10 cellular contexts compared by ENCODE assay signal in the genomic region with DNA sequence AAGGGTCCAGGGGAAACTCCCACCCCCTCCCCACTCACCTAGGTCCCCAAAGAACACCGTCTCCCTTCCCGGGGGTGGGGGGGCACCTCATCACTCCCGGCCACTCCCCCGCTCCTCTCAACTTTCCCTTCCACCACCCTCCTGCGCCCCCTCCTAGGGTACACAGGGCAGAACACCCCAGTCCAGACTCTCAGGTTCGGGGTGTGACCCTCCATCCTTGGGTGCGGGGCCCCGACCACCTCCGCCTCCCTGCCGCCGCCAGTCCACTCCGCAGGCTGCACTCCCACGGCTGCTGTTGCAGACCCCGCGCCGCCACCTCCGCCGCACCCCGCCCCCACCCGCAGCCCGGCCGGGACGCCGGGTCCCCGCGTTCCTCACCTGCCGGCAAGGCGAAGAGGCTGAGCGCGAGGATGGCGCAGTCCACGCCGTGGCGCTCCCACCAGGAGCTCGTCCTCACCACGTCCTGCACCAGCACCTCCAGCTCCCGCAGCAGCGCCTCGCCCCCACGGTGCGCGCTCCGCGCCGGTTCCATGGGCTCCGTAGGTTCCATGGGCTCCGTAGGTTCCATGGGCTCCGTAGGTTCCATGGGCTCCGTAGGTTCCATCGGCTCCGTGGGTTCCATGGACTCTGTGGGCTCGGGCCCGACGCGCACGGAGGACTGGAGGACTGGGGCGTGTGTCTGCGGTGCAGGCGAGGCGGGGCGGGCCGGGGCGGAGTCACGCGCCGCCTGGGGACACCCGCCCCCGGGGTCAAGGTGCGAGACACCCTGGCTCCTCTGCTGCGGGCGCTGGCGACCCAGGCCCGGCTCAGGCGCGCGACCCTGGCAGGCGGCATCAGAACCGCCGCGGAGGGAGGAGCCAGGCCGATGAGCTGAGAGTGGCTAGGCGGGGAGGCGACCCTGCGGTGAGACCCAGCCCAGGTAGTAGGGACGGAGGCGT. TPM values are rescaled to one million over a fixed set of nuclear protein-coding genes. Genes with fewer than 3 reads are reported as not detected.
DNase-seq lines count a peak whose midpoint lies in the region; ATAC-seq lines count a peak whose summit lies in the region.
"Had no signal": no experiment of that assay in that cellular context is flagged by ENCODE, and none has a peak within 500 bp of the region (broad histone marks: within the 10 kb centered on the region; RNA-seq: fewer than 3 reads in every experiment).

A gene with protein sequence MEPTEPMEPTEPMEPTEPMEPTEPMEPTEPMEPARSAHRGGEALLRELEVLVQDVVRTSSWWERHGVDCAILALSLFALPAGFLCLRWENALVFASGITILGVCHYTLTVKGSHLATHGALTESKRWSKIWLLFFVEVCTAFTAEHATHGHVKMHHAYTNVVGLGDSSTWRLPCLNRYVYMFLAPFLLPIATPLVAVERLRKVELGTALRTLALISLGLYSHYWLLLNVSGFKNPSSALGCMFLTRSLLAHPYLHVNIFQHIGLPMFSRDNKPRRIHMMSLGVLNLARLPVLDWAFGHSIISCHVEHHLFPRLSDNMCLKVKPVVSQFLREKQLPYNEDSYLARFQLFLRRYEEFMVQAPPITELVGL (minus strand): TSS at position 660 of the 938 bp plus-strand sequence. CDS start 38 bp downstream, at position 622.

- peak; percentile 23 for DNase-seq in stimulated activated CD4-positive, alpha-beta T cell treated with anti-CD3 and anti-CD28 coated beads, Interleukin-15, amount 100 ng/mL, for 24 hours
- no peak for DNase-seq in stimulated activated CD4-positive, alpha-beta T cell treated with anti-CD3 and anti-CD28 coated beads, Interleukin-4, amount 100 ng/mL, for 24 hours
- no peak for DNase-seq in effector memory CD8-positive, alpha-beta T cell
- DNase-seq in mesenchymal stem cell (no peak), SW480 (ENCODE audit: low spot score) (no peak), NCI-H128 (lab: John Stamatoyannopoulos, UW; ENCODE audit: unreplicated experiment) (no peak)
- DNase-seq: NCI-H526 treated with DMSO at 0.1 percent for 48 hours had no signal

- H3K9me3 ChIP-seq in mesenchymal stem cell (ENCODE audit: control insufficient read depth, low read length) = no peaks in the 10 kb centered on the region

- no peak within 1 kb of the TSS for H2BK12ac ChIP-seq in mesenchymal stem cell (ENCODE audit: low read length in 2 of 2)

- H3K4me3 ChIP-seq in mesenchymal stem cell (ENCODE audit: insufficient read depth in 1 of 2, low read depth in 1 of 2, low read length in 2 of 2) = peak within 1 kb of the TSS in 1 of 2 experiments; percentile 26
- peak within 1 kb of the TSS; percentile 31 for H3K4me3 ChIP-seq in urinary bladder (ENCODE audit: low read depth, low read length)

- H3K36me3 Mint-ChIP-seq in effector memory CD8-positive, alpha-beta T cell (ENCODE audit: insufficient read depth) = peaks cover 8% of the 10 kb centered on the region

- H3K27ac Mint-ChIP-seq in effector memory CD8-positive, alpha-beta T cell = no peak within 1 kb of the TSS

- H3K18ac ChIP-seq in mesenchymal stem cell (ENCODE audit: low read depth in 1 of 2, low read length in 2 of 2) = no peak within 1 kb of the TSS

- no peak within 1 kb of the TSS for H3K4ac ChIP-seq in mesenchymal stem cell (ENCODE audit: low read depth in 1 of 2, low read length in 2 of 2)

- H3K9me3 Mint-ChIP-seq in effector memory CD8-positive, alpha-beta T cell = no peaks in the 10 kb centered on the region

- H2BK120ac ChIP-seq in mesenchymal stem cell (ENCODE audit: low read depth, low read length) = no peak within 1 kb of the TSS

- WGBS in mesenchymal stem cell = 10% methylated on average over 67 of the region's 86 CpGs
- WGBS in urinary bladder = 4% methylated on average over 86 of the region's 86 CpGs

- H2BK15ac ChIP-seq in mesenchymal stem cell (ENCODE audit: low read depth, poor library complexity, severe bottlenecking) = no peak within 1 kb of the TSS

- peaks cover 67 to 88% of the 10 kb centered on the region in 2 experiments for H3K27me3 ChIP-seq in mesenchymal stem cell (ENCODE audit: control insufficient read depth in 1 of 2, insufficient read depth in 1 of 2, low read length in 2 of 2)

- H3K4me1 Mint-ChIP-seq in effector memory CD8-positive, alpha-beta T cell (ENCODE audit: low read depth in 2 of 2) = peaks cover 3 to 4% of the 10 kb centered on the region in 2 donors

- peak within 1 kb of the TSS in 1 of 2 experiments; percentile 26 for H3K23ac ChIP-seq in mesenchymal stem cell (ENCODE audit: low read length in 2 of 2)

- H3K27ac ChIP-seq in mesenchymal stem cell (ENCODE audit: low read length, poor library complexity, severe bottlenecking) = no peak within 1 kb of the TSS
- no peak within 1 kb of the TSS for H3K27ac ChIP-seq in urinary bladder (ENCODE audit: low read depth)
- H3K27ac ChIP-seq: C4-2B had no signal

- no peaks in the 10 kb centered on the region for H3K79me1 ChIP-seq in mesenchymal stem cell (replicated peaks; ENCODE audit: low read length, poor library complexity, severe bottlenecking)

- no peaks in the 10 kb centered on the region for H3K36me3 ChIP-seq in mesenchymal stem cell (ENCODE audit: control insufficient read depth in 1 of 2, insufficient read depth in 2 of 2, low read depth in 1 of 2, low read length in 2 of 2)
- no peaks in the 10 kb centered on the region for H3K36me3 ChIP-seq in urinary bladder (ENCODE audit: insufficient read depth)

- no peak within 1 kb of the TSS for H3K9ac ChIP-seq in mesenchymal stem cell (ENCODE audit: low read length)

- peak; percentile 59 for ATAC-seq in effector memory CD8-positive, alpha-beta T cell (replicated peaks)
- no peak for ATAC-seq in HG02981 (IDR thresholded peaks at IDR 0.05; ENCODE audit: unreplicated experiment)

- H4K91ac ChIP-seq in mesenchymal stem cell (ENCODE audit: low read length) = no peak within 1 kb of the TSS

- H3K14ac ChIP-seq in mesenchymal stem cell (ENCODE audit: low read length in 2 of 2) = no peak within 1 kb of the TSS

- peaks cover 49 to 69% of the 10 kb centered on the region in 2 donors for H3K27me3 Mint-ChIP-seq in effector memory CD8-positive, alpha-beta T cell

- H3K4me3 Mint-ChIP-seq in effector memory CD8-positive, alpha-beta T cell = peak within 1 kb of the TSS; percentile 57 to 73

- H2AFZ ChIP-seq in mesenchymal stem cell (ENCODE audit: low read depth, low read length) = no peak within 1 kb of the TSS

- no peak within 1 kb of the TSS for H2AK5ac ChIP-seq in mesenchymal stem cell (ENCODE audit: low read length, severe bottlenecking)

- H3K4me1 ChIP-seq in mesenchymal stem cell (ENCODE audit: control insufficient read depth, insufficient read depth, low read depth, low read length) (peaks cover 15% of the 10 kb centered on the region), urinary bladder (ENCODE audit: insufficient read depth) (peaks cover 3% of the 10 kb centered on the region)

- H4K8ac ChIP-seq in mesenchymal stem cell (ENCODE audit: low read length) = peak within 1 kb of the TSS; percentile 39

- H2BK5ac ChIP-seq in mesenchymal stem cell (ENCODE audit: low read depth, low read length, poor library complexity, severe bottlenecking) = no peak within 1 kb of the TSS

- peak within 1 kb of the TSS; percentile 40 for H3K4me2 ChIP-seq in mesenchymal stem cell (ENCODE audit: low read length, poor library complexity, severe bottlenecking)

RNA-seq across cellular contexts. Expression of the gene that starts here (rescaled TPM):
- not detected for polyA plus RNA-seq in mesenchymal stem cell (2013, experiment 1 of 2)
- not detected for polyA plus RNA-seq in mesenchymal stem cell (2013, experiment 2 of 2)
- total RNA-seq in urinary bladder = 0.48 TPM
- 0.96 TPM for polyA plus RNA-seq in urinary bladder
